ENCODE assay signal across 17 cellular contexts in the genomic region with DNA sequence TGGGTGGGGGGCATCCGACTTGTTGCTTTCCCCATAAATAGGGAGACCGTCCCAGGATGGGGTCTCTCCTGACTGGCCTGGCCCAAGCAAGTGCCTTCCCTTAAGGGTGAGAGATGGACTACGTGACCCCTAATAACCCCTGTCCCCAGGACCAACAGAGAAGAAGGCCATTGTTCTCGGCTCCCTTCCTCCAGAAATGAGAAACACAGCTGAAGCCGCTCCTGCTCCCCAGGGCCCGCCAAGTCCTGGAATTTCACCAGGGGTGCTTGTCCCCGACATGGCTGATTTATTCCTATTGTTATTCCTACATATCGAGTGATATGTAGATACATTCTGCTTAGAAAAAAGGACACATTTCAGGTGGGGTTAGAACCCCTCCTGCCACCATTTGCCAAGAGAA.
DNase-seq lines count a peak whose midpoint lies in the region; ATAC-seq and TF ChIP-seq lines count a peak whose summit lies in the region.
"Had no signal": no experiment of that assay in that cellular context is flagged by ENCODE, and none has a peak within 500 bp of the region (broad histone marks: within the 10 kb centered on the region; RNA-seq: fewer than 3 reads in every experiment).

No MANE protein-coding gene starts in this region.

- H3K4me1 Mint-ChIP-seq in nephron (peaks cover 10% of the 10 kb centered on the region), osteocyte (ENCODE audit: unreplicated experiment) (peaks cover 4% of the 10 kb centered on the region)
- H3K4me1 Mint-ChIP-seq: IgD-negative memory B cell had no signal

- H3K36me3 Mint-ChIP-seq in nephron (ENCODE audit: low read depth), result peaks cover 11% of the 10 kb centered on the region
- peaks cover 5% of the 10 kb centered on the region for H3K36me3 Mint-ChIP-seq in osteocyte (ENCODE audit: unreplicated experiment)

- H3K27ac Mint-ChIP-seq in nephron, result peak overlapping the region in 2 of 3 experiments; percentile 25 to 29
- no peak overlapping the region for H3K27ac Mint-ChIP-seq in osteocyte (ENCODE audit: unreplicated experiment)
- H3K27ac Mint-ChIP-seq: IgD-negative memory B cell had no signal

- H3K9me3 Mint-ChIP-seq in nephron (peaks cover 10% of the 10 kb centered on the region), osteocyte (ENCODE audit: unreplicated experiment) (peaks cover 3% of the 10 kb centered on the region)

- H3K4me3 Mint-ChIP-seq in nephron, result no peak overlapping the region
- H3K4me3 Mint-ChIP-seq in osteocyte (ENCODE audit: unreplicated experiment), result no peak overlapping the region
- H3K4me3 Mint-ChIP-seq: IgD-negative memory B cell had no signal

- intact Hi-C loops in left cardiac atrium (cut with DNase I) (no loop called here), sciatic nerve (cut with DNase I) (no loop called here)

- ATAC-seq in left cardiac atrium (peak; percentile 21 to 31), sciatic nerve (peak; percentile 80), HG02852 (IDR thresholded peaks at IDR 0.05; ENCODE audit: unreplicated experiment) (no peak)

- DNase-seq in COLO829 (ENCODE audit: low spot score) (peak; percentile 14), left cardiac atrium (no peak), sciatic nerve (ENCODE audit: low spot score) (no peak), osteocyte (ENCODE audit: extremely low spot score, unreplicated experiment) (no peak), foreskin fibroblast (no peak)
- DNase-seq: EL; GF-D8; NCI-H1105; NCI-H146; NCI-H2029; NCI-H226; NCI-H510A treated with DMSO at 0.1 percent for 48 hours; NCI-H748 treated with DMSO at 0.1 percent for 48 hours; NK-92 treated with Interleukin-12 subunit alpha and Interleukin-12 subunit beta, amount 100 ng/mL, for 24 hours had no signal

- H3K4me3 ChIP-seq in foreskin fibroblast (ENCODE audit: low read depth in 1 of 2, low read length in 2 of 2), result no peak overlapping the region

- peaks cover 5% of the 10 kb centered on the region for H3K27me3 Mint-ChIP-seq in nephron (ENCODE audit: low read depth)
- H3K27me3 Mint-ChIP-seq in osteocyte (ENCODE audit: unreplicated experiment), result no peaks in the 10 kb centered on the region
- H3K27me3 Mint-ChIP-seq: IgD-negative memory B cell had no signal

- TF ChIP-seq CTCF in nephron (IDR thresholded peaks at IDR 0.05; ENCODE audit: unreplicated experiment in 3 of 3) (no peak), osteocyte (IDR thresholded peaks at IDR 0.05) (no peak), foreskin fibroblast (IDR thresholded peaks at IDR 0.05; ENCODE audit: low read depth, low read length) (no peak)
